3 cellular contexts compared by ENCODE assay signal in the genomic region with DNA sequence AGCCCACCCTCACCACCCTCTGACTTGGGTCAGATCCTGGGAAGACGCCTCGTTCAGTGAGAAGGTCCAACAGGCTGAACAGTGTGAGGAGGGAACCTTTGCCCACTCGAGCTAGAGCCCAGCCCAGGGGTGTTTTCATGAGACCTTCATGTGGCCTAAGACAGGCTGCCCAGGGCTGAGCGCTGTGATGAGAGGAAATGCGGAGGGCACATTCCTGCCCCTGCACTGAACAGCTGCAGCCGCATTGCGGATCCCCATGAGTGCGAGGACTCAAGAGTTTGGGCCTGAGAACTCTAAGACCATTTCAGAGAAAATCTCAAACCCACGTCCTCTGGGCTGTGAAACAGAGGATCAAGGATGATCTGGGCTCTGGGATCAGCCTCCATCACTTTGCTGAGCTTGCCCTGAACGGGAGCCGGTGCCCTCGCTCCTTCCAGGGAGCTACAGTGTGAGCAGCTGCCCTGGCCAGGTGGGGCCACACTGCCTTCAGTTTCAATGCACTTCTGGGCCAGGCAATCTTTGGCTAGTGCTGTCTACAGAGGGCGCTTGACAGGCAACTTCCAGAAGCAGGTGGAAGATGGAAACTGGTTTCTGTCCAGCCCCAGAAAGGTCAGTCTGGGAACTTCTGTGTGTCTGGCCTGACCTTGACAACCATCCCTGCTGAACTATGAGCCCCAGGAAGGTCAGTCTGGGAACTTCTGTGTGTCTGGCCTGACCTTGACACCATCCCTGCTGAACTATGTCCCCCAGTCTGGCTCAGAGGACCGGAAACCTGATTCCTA.
TF ChIP-seq lines count a peak whose summit lies in the region.

No MANE protein-coding gene starts in this region.

TF ChIP-seq in A549, 52 proteins besides CTCF, POLR2A, EP300 and RAD21:
- TF ChIP-seq CBX2 (IDR thresholded peaks at IDR 0.05; ENCODE audit: borderline replicate concordance, low read depth) (no peak), GATA3 (IDR thresholded peaks at IDR 0.05; ENCODE audit: borderline replicate concordance) (no peak), CHD2 (IDR thresholded peaks at IDR 0.05; ENCODE audit: low read length, partially characterized antibody) (no peak), HEYL (CRISPR knock-in tag; IDR thresholded peaks at IDR 0.05) (no peak), HOXA7 (CRISPR knock-in tag; IDR thresholded peaks at IDR 0.05) (no peak), JUNB (IDR thresholded peaks at IDR 0.05) (no peak), ZFP36 (IDR thresholded peaks at IDR 0.05; ENCODE audit: borderline replicate concordance, partially characterized antibody) (no peak), MAFK (IDR thresholded peaks at IDR 0.05; ENCODE audit: partially characterized antibody) (no peak)
- TF ChIP-seq, protein P1, sequence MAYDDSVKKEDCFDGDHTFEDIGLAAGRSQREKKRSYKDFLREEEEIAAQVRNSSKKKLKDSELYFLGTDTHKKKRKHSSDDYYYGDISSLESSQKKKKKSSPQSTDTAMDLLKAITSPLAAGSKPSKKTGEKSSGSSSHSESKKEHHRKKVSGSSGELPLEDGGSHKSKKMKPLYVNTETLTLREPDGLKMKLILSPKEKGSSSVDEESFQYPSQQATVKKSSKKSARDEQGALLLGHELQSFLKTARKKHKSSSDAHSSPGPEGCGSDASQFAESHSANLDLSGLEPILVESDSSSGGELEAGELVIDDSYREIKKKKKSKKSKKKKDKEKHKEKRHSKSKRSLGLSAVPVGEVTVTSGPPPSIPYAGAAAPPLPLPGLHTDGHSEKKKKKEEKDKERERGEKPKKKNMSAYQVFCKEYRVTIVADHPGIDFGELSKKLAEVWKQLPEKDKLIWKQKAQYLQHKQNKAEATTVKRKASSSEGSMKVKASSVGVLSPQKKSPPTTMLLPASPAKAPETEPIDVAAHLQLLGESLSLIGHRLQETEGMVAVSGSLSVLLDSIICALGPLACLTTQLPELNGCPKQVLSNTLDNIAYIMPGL (CRISPR knock-in tag; IDR thresholded peaks at IDR 0.05; ENCODE audit: borderline replicate concordance) = no peak

TF ChIP-seq in GM23338, 12 proteins besides CTCF, POLR2A, EP300 and RAD21 (continues in another document):
- no peak for TF ChIP-seq ZNF114 (CRISPR knock-in tag; IDR thresholded peaks at IDR 0.05)
- TF ChIP-seq JUNB (IDR thresholded peaks at IDR 0.05; ENCODE audit: unreplicated experiment) = no peak
- TF ChIP-seq NANOG (IDR thresholded peaks at IDR 0.05; ENCODE audit: borderline replicate concordance) = no peak
- no peak for TF ChIP-seq CREB1 (CRISPR knock-in tag; IDR thresholded peaks at IDR 0.05; ENCODE audit: low read depth)
- no peak for TF ChIP-seq POLR2AphosphoS5 (IDR thresholded peaks at IDR 0.05; ENCODE audit: low read depth)
- TF ChIP-seq, protein P2, sequence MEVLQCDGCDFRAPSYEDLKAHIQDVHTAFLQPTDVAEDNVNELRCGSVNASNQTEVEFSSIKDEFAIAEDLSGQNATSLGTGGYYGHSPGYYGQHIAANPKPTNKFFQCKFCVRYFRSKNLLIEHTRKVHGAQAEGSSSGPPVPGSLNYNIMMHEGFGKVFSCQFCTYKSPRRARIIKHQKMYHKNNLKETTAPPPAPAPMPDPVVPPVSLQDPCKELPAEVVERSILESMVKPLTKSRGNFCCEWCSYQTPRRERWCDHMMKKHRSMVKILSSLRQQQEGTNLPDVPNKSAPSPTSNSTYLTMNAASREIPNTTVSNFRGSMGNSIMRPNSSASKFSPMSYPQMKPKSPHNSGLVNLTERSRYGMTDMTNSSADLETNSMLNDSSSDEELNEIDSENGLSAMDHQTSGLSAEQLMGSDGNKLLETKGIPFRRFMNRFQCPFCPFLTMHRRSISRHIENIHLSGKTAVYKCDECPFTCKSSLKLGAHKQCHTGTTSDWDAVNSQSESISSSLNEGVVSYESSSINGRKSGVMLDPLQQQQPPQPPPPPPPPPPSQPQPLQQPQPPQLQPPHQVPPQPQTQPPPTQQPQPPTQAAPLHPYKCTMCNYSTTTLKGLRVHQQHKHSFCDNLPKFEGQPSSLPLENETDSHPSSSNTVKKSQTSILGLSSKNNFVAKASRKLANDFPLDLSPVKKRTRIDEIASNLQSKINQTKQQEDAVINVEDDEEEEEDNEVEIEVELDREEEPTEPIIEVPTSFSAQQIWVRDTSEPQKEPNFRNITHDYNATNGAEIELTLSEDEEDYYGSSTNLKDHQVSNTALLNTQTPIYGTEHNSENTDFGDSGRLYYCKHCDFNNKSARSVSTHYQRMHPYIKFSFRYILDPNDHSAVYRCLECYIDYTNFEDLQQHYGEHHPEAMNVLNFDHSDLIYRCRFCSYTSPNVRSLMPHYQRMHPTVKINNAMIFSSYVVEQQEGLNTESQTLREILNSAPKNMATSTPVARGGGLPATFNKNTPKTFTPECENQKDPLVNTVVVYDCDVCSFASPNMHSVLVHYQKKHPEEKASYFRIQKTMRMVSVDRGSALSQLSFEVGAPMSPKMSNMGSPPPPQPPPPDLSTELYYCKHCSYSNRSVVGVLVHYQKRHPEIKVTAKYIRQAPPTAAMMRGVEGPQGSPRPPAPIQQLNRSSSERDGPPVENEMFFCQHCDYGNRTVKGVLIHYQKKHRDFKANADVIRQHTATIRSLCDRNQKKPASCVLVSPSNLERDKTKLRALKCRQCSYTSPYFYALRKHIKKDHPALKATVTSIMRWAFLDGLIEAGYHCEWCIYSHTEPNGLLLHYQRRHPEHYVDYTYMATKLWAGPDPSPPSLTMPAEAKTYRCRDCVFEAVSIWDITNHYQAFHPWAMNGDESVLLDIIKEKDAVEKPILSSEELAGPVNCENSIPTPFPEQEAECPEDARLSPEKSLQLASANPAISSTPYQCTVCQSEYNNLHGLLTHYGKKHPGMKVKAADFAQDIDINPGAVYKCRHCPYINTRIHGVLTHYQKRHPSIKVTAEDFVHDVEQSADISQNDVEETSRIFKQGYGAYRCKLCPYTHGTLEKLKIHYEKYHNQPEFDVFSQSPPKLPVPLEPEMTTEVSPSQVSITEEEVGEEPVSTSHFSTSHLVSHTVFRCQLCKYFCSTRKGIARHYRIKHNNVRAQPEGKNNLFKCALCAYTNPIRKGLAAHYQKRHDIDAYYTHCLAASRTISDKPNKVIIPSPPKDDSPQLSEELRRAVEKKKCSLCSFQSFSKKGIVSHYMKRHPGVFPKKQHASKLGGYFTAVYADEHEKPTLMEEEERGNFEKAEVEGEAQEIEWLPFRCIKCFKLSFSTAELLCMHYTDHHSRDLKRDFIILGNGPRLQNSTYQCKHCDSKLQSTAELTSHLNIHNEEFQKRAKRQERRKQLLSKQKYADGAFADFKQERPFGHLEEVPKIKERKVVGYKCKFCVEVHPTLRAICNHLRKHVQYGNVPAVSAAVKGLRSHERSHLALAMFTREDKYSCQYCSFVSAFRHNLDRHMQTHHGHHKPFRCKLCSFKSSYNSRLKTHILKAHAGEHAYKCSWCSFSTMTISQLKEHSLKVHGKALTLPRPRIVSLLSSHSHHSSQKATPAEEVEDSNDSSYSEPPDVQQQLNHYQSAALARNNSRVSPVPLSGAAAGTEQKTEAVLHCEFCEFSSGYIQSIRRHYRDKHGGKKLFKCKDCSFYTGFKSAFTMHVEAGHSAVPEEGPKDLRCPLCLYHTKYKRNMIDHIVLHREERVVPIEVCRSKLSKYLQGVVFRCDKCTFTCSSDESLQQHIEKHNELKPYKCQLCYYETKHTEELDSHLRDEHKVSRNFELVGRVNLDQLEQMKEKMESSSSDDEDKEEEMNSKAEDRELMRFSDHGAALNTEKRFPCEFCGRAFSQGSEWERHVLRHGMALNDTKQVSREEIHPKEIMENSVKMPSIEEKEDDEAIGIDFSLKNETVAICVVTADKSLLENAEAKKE (CRISPR knock-in tag; IDR thresholded peaks at IDR 0.05) = no peak
- no peak for TF ChIP-seq ZNF331 (CRISPR knock-in tag; IDR thresholded peaks at IDR 0.05; ENCODE audit: low read depth)

TF ChIP-seq in WTC11, 78 proteins besides CTCF, POLR2A, EP300 and RAD21:
- no peak for TF ChIP-seq AR (CRISPR knock-in tag; IDR thresholded peaks at IDR 0.05)
- TF ChIP-seq USF2 (CRISPR knock-in tag; IDR thresholded peaks at IDR 0.05) = no peak
- TF ChIP-seq ZNF263 (CRISPR knock-in tag; IDR thresholded peaks at IDR 0.05; ENCODE audit: low read depth) = no peak
